Comparison of ENCODE assay signal across 11 cellular contexts in the genomic region with DNA sequence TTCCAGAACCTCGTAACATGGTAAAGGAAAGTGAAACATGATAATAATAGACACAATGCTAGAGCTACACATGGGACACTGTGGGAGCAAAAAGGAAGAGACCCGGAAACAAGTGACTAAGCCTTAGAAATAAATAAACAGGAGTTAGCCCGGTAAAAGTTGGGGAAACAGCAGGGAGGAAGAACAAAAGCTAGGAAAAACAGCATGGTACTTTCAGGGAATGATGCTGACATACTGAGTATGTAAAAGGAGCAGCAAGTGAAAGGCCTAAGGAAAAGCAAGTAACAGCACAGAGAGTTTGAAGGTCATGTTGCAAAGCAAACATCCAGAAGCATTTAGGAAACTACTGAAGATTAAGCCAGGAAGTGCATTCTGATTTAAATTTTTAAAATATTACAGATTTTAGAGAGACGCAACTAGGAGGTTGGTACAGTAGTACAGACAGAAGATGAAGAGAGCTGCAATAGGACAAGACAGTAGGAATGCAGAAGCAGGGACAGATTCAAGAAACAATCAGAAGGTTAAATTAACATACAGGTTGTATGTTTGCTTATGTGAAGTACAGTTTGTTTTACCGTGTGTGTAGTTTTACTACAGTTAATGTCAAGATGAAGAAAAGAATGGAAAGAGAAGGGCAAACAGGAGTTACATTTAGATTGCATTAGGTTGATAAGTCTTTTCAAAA.
DNase-seq lines count a peak whose midpoint lies in the region; ATAC-seq and TF ChIP-seq lines count a peak whose summit lies in the region.
"Had no signal": no experiment of that assay in that cellular context is flagged by ENCODE, and none has a peak within 500 bp of the region (broad histone marks: within the 10 kb centered on the region; RNA-seq: fewer than 3 reads in every experiment).

No MANE protein-coding gene starts in this region.

- H3K4me1 ChIP-seq in duodenal mucosa (ENCODE audit: control insufficient read depth in 1 of 2, insufficient read depth in 2 of 2, low read length in 2 of 2) (peaks cover 15 to 28% of the 10 kb centered on the region in 2 donors), mesodermal cell (ENCODE audit: control insufficient read depth, insufficient read depth, low read length, poor library complexity, severe bottlenecking) (peaks cover 10% of the 10 kb centered on the region), thyroid gland (peaks cover 0 to 8% of the 10 kb centered on the region in 2 donors)

- H3K36me3 ChIP-seq in duodenal mucosa (ENCODE audit: control insufficient read depth in 1 of 2, insufficient read depth in 2 of 2, low read length in 2 of 2) (peaks cover 3 to 11% of the 10 kb centered on the region in 2 donors), mesodermal cell (ENCODE audit: control insufficient read depth, insufficient read depth, low read length) (peaks cover 15% of the 10 kb centered on the region), thyroid gland (no peaks in the 10 kb centered on the region)

- intact Hi-C loops in thyroid gland (cut with DNase I): loop anchor here (5.0 kb wide), 1 partner anchor 62 kb away; a partner anchor contains a TSS

- 16 to 19% methylated on average over 4 of the region's 5 CpGs for WGBS in mesodermal cell (ENCODE audit: insufficient coverage in 2 of 2), 2 experiments
- WGBS in thyroid gland, 2 donors: 50 to 53% methylated on average over 5 of the region's 5 CpGs

- no peaks in the 10 kb centered on the region for H3K9me3 ChIP-seq in duodenal mucosa (ENCODE audit: control insufficient read depth in 1 of 2, low read length in 2 of 2)
- H3K9me3 ChIP-seq in mesodermal cell (ENCODE audit: control insufficient read depth, low read length): no peaks in the 10 kb centered on the region
- H3K9me3 ChIP-seq in thyroid gland: no peaks in the 10 kb centered on the region

- H3K27me3 ChIP-seq in duodenal mucosa (ENCODE audit: control insufficient read depth in 1 of 2, insufficient read depth in 2 of 2, low read length in 2 of 2) (no peaks in the 10 kb centered on the region), thyroid gland (no peaks in the 10 kb centered on the region)

- TF ChIP-seq CTCF in thyroid gland (IDR thresholded peaks at IDR 0.05): no peak

- no peak for ATAC-seq in GM21526 (IDR thresholded peaks at IDR 0.05; ENCODE audit: low FRiP score, unreplicated experiment)
- no peak for ATAC-seq in GM21447 (IDR thresholded peaks at IDR 0.05; ENCODE audit: unreplicated experiment)

- H3K27ac ChIP-seq in duodenal mucosa (ENCODE audit: low read depth, low read length) (no peak overlapping the region), mesodermal cell (ENCODE audit: low read depth, low read length, severe bottlenecking) (peak overlapping the region; percentile 1), thyroid gland (peak overlapping the region in 1 of 3 donors; percentile 21)

- peak overlapping the region; percentile 1 to 37 for H3K4me3 ChIP-seq in duodenal mucosa (ENCODE audit: low read depth in 1 of 2, low read length in 2 of 2)
- H3K4me3 ChIP-seq in mesodermal cell (ENCODE audit: extremely low read depth, insufficient read depth, low read length, poor library complexity, severe bottlenecking): no peak overlapping the region
- no peak overlapping the region for H3K4me3 ChIP-seq in thyroid gland (replicated peaks in 1 of 3)

- peak; percentile 16 for DNase-seq in AG08395 (ENCODE audit: low spot score)
- DNase-seq in HT-29 (ENCODE audit: low spot score): peak; percentile 50
- no peak for DNase-seq in RPMI8226
- DNase-seq in thyroid gland: no peak
- DNase-seq: activated B cell treated with CpG ODN at 0.5 μM for 24 hours, anterior cingulate cortex, DMS79 had no signal

- TF ChIP-seq POLR2A in thyroid gland (IDR thresholded peaks at IDR 0.05): no peak

- no peak overlapping the region for H3K9ac ChIP-seq in duodenal mucosa (ENCODE audit: low read depth in 1 of 2, low read length in 2 of 2)

Comparison
In these comparisons a context has a peak if more than half of its experiments do, and no peak if none do; other contexts are left out.
1. DNase-seq: peak in AG08395 (single experiment) and HT-29 (single experiment); none in RPMI8226 (single experiment) and thyroid gland (0 of 2).
2. H3K4me3 ChIP-seq: peak in duodenal mucosa (2 of 2); none in mesodermal cell (single experiment) and thyroid gland (0 of 3).